Comparison of ENCODE assay signal across 18 cellular contexts in the genomic region with DNA sequence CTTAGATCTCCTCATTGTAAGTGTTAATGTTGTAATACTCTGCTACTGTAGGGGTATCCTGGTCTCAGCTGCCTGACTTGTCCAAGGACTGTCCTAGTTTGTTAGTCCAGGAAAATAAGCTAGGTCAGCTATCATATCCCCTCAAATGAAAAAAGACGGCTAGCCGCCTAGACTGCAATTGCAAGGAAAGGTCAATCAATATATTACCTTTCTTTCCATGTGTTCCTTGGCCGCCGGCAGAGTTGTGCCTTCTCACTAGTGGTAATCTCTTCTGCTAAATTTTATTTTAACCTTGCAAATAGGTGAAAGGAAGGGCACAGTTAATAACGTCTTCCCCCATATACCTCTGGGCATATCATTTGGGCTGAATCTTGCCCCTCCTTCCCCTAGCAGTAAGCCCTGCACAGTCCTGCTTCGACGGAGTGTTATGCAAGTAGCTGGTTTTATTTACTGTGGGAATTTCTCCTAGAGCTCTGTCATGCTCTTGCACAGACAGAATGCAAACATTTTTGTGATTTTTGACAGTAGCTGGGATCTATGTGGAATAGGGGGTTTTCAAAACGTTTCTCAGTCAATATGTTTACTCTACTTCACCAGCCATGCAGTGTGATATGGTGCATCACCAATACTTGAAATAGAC.
DNase-seq lines count a peak whose midpoint lies in the region; ATAC-seq, FAIRE-seq and TF ChIP-seq lines count a peak whose summit lies in the region.
"Had no signal": no experiment of that assay in that cellular context is flagged by ENCODE, and none has a peak within 500 bp of the region (broad histone marks: within the 10 kb centered on the region; RNA-seq: fewer than 3 reads in every experiment).

No MANE protein-coding gene starts in this region.

- intact Hi-C loops in right lobe of liver (cut with DNase I) (no loop called here), HepG2 (cut with micrococcal nuclease; ENCODE audit: unreplicated experiment) (no loop called here)

- CTCF ChIA-PET in HepG2 (lab: Yijun Ruan, JAX; ENCODE audit: low intra/inter-chr PET ratio, low total read pairs), result no interaction called here

- TF ChIP-seq RAD21 in HepG2 (CRISPR knock-in tag; IDR thresholded peaks at IDR 0.05), result no peak

- H3K4me2 ChIP-seq in HepG2 (ENCODE audit: low read depth, low read length) (no peak overlapping the region), parathyroid adenoma (ENCODE audit: low read length) (peak overlapping the region; percentile 56)

- POLR2A ChIA-PET in HepG2 (lab: Yijun Ruan, JAX), result no interaction called here

- no peaks in the 10 kb centered on the region for H4K20me1 ChIP-seq in HepG2 (ENCODE audit: insufficient read depth, low read length)

- H3K9ac ChIP-seq in HepG2 (ENCODE audit: insufficient read depth, low read depth, low read length) (no peak overlapping the region), parathyroid adenoma (no peak overlapping the region)
- H3K9ac ChIP-seq: GM23248 had no signal

- H3K9me3 ChIP-seq in right lobe of liver (no peaks in the 10 kb centered on the region), HepG2 (ENCODE audit: low read length) (no peaks in the 10 kb centered on the region), parathyroid adenoma (ENCODE audit: control insufficient read depth, low read length) (no peaks in the 10 kb centered on the region)

- in situ Hi-C loops in HepG2 (cut with HindIII; ENCODE audit: extremely low pct_ligation_motif_present, low pct_unique_long_range_greater_than_20kb), result no loop called here

- WGBS in right lobe of liver (ENCODE audit: insufficient coverage, low coverage, low lambda C conversion rate, missing lambda C conversion rate), result 35% methylated on average over 8 of the region's 8 CpGs
- 14% methylated on average over 8 of the region's 8 CpGs for WGBS in HepG2 (ENCODE audit: low lambda C conversion rate)

- H3K27me3 ChIP-seq in right lobe of liver (no peaks in the 10 kb centered on the region), HepG2 (ENCODE audit: control insufficient read depth in 1 of 2, insufficient read depth in 2 of 2, low read length in 2 of 2) (no peaks in the 10 kb centered on the region; a peak in 1 of 5 replicates), parathyroid adenoma (ENCODE audit: control insufficient read depth, insufficient read depth, low read length) (no peaks in the 10 kb centered on the region)

- ATAC-seq in right lobe of liver, result peak; percentile 26 to 71 (median 60)
- no peak for ATAC-seq in HepG2
- ATAC-seq in GM21390 (IDR thresholded peaks at IDR 0.05; ENCODE audit: unreplicated experiment), result no peak

- H3K4me3 ChIP-seq in right lobe of liver (no peak overlapping the region), HepG2 (replicated peaks in 1 of 3; ENCODE audit: insufficient read depth in 1 of 3, low read depth in 2 of 3, low read length in 3 of 3) (no peak overlapping the region), parathyroid adenoma (ENCODE audit: low read depth, low read length) (peak overlapping the region; percentile 33)
- H3K4me3 ChIP-seq: GM23248 had no signal

- no peaks in the 10 kb centered on the region for H3K36me3 ChIP-seq in right lobe of liver
- H3K36me3 ChIP-seq in HepG2 (replicated peaks in 1 of 2; ENCODE audit: control insufficient read depth in 1 of 2, insufficient read depth in 2 of 2, low read length in 2 of 2), result no peaks in the 10 kb centered on the region
- H3K36me3 ChIP-seq in parathyroid adenoma (ENCODE audit: control insufficient read depth, insufficient read depth, low read length), result no peaks in the 10 kb centered on the region

- no peak overlapping the region for H3K27ac ChIP-seq in right lobe of liver
- H3K27ac ChIP-seq in HepG2 (ENCODE audit: extremely low read length, insufficient read depth, low read length), result no peak overlapping the region
- peak overlapping the region; percentile 88 for H3K27ac ChIP-seq in parathyroid adenoma
- H3K27ac ChIP-seq: GM23248 had no signal

- H3K4me1 ChIP-seq in right lobe of liver (peaks cover 0 to 19% (median 5%) of the 10 kb centered on the region in 4 donors), HepG2 (ENCODE audit: insufficient read depth, low read length) (peaks cover 7% of the 10 kb centered on the region; the same call in 1 of the 2 replicates), parathyroid adenoma (peaks cover 46% of the 10 kb centered on the region)

- H3K79me2 ChIP-seq in HepG2 (ENCODE audit: insufficient read depth, low read length), result no peaks in the 10 kb centered on the region
- peaks cover 28% of the 10 kb centered on the region for H3K79me2 ChIP-seq in parathyroid adenoma

- DNase-seq in right lobe of liver (no peak), HepG2 (ENCODE audit: low spot score) (no peak), iris pigment epithelial cell (ENCODE audit: low read depth) (peak; percentile 29)
- DNase-seq in stimulated activated naive CD4-positive, alpha-beta T cell treated with Interleukin-2 at 50 U/mL for 16 hours (lab: John Stamatoyannopoulos, UW), result no peak
- DNase-seq in activated T-cell treated with anti-CD3 and anti-CD28 coated beads, Interleukin-2, amount 50 U/mL, for 48 hours, result no peak
- DNase-seq in activated CD8-positive, alpha-beta memory T cell treated with anti-CD3 and anti-CD28 coated beads for 24 hours, result no peak
- DNase-seq: 8988T; ACHN; C1 segment of cervical spinal cord; CD4-positive, alpha-beta memory T cell; DMS79; EL; GM23248 had no signal

- TF ChIP-seq POLR2A in right lobe of liver (IDR thresholded peaks at IDR 0.05), result no peak
- no peak for TF ChIP-seq POLR2A in HepG2 (IDR thresholded peaks at IDR 0.05; ENCODE audit: insufficient read depth in 1 of 2, low read depth in 2 of 2, low read length in 2 of 2)

- no peak for FAIRE-seq in HepG2 (lab: Jason Lieb, UNC)
- FAIRE-seq: G401.6, GM12891, H54 had no signal

- BruUV-seq in HepG2 (replicated peaks; lab: Mats Ljungman, UMichigan), result no TSS peak

- H2AFZ ChIP-seq in HepG2 (ENCODE audit: low read length), result no peak overlapping the region
- peak overlapping the region; percentile 36 for H2AFZ ChIP-seq in parathyroid adenoma
- H2AFZ ChIP-seq: GM23248 had no signal

- TF ChIP-seq EP300 in HepG2 (IDR thresholded peaks at IDR 0.05; ENCODE audit: low read depth in 2 of 2, low read length in 2 of 2), result no peak
- no peak for TF ChIP-seq EP300 in HepG2 (CRISPR knock-in tag; IDR thresholded peaks at IDR 0.05; ENCODE audit: borderline replicate concordance)

- TF ChIP-seq CTCF in right lobe of liver (IDR thresholded peaks at IDR 0.05) (no peak), HepG2 (CRISPR knock-in tag; IDR thresholded peaks at IDR 0.05) (no peak), parathyroid adenoma (IDR thresholded peaks at IDR 0.05) (no peak)

TF ChIP-seq in HepG2, 621 proteins besides CTCF, POLR2A, EP300 and RAD21:
- no peak for TF ChIP-seq ZNF484 (CRISPR knock-in tag; IDR thresholded peaks at IDR 0.05; ENCODE audit: borderline replicate concordance, low read depth)
- TF ChIP-seq ZNF878 (CRISPR knock-in tag; IDR thresholded peaks at IDR 0.05), result no peak
- no peak for TF ChIP-seq SRF (IDR thresholded peaks at IDR 0.05; ENCODE audit: low read depth, low read length)
- TF ChIP-seq NBN (conservative IDR thresholded peaks at IDR 0.05), result no peak
- no peak for TF ChIP-seq TIGD3 (CRISPR knock-in tag; IDR thresholded peaks at IDR 0.05; ENCODE audit: borderline replicate concordance)
- no peak for TF ChIP-seq ADNP (CRISPR knock-in tag; IDR thresholded peaks at IDR 0.05)
- TF ChIP-seq ZNF614 (CRISPR knock-in tag; IDR thresholded peaks at IDR 0.05; ENCODE audit: borderline replicate concordance), result no peak
- TF ChIP-seq ARHGAP35 (CRISPR knock-in tag; IDR thresholded peaks at IDR 0.05; ENCODE audit: borderline replicate concordance), result no peak
- no peak for TF ChIP-seq ZNF562 (CRISPR knock-in tag; IDR thresholded peaks at IDR 0.05; ENCODE audit: borderline replicate concordance)
- TF ChIP-seq PBX2 (CRISPR knock-in tag; IDR thresholded peaks at IDR 0.05), result no peak
- TF ChIP-seq PHF20 (CRISPR knock-in tag; IDR thresholded peaks at IDR 0.05), result no peak
- no peak for TF ChIP-seq TEAD2 (CRISPR knock-in tag; IDR thresholded peaks at IDR 0.05)
- TF ChIP-seq RARA (CRISPR knock-in tag; IDR thresholded peaks at IDR 0.05), result no peak
- TF ChIP-seq CC2D1A (CRISPR knock-in tag; IDR thresholded peaks at IDR 0.05), result no peak
- no peak for TF ChIP-seq YY1 (IDR thresholded peaks at IDR 0.05; ENCODE audit: insufficient read depth, insufficient replicate concordance, low read depth, low read length)
- no peak for TF ChIP-seq ZNF644 (CRISPR knock-in tag; IDR thresholded peaks at IDR 0.05; ENCODE audit: low read depth)
- no peak for TF ChIP-seq ZNF274 (CRISPR knock-in tag; IDR thresholded peaks at IDR 0.05)
- TF ChIP-seq SNAPC2 (CRISPR knock-in tag; IDR thresholded peaks at IDR 0.05), result no peak
TF ChIP-seq in HepG2: peak in this region for 0.

Comparison
In these comparisons a context has a peak if more than half of its experiments do, and no peak if none do; other contexts are left out.
1. ATAC-seq: peak in right lobe of liver (4 of 4); none in HepG2 (single experiment) and GM21390 (single experiment).